15 cellular contexts compared by ENCODE assay signal in the genomic region with DNA sequence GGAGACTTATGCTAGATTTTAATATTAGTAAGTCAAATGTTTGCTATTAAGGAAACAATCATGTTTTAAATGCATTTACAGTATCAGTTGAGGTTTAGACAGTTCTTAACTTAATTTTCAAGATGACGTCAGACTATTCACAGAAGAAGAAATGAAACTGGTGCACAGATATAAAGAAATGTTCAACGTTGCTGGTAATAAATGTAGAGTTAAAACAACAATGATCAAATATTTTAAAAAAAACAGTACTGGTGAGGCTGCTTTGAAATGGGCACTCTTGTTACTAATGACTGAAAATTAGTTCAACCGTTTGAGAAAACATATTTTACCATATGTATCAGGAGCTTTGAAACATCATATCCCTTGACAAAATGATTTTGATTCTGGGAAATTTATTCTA.
"Had no signal": no experiment of that assay in that cellular context is flagged by ENCODE, and none has a peak within 500 bp of the region (broad histone marks: within the 10 kb centered on the region; RNA-seq: fewer than 3 reads in every experiment).

No MANE protein-coding gene starts in this region.

- H3K27me3 ChIP-seq: upper lobe of left lung had no signal

- H3K36me3 ChIP-seq: thoracic aorta had no signal

- DNase-seq: activated CD4-positive, alpha-beta memory T cell treated with anti-CD3 and anti-CD28 coated beads, Interleukin-2, amount 10 ng/mL, durations not matched to agents 7 days and 5 days; activated CD4-positive, alpha-beta T cell treated with anti-CD3 and anti-CD28 coated beads for 48 hours; activated CD4-positive, CD25-positive, alpha-beta regulatory T cell; activated CD8-positive, alpha-beta memory T cell treated with anti-CD3 and anti-CD28 coated beads, Interleukin-2, amount 10 ng/mL, durations not matched to agents 7 days and 5 days; cerebellar nuclear complex; effector CD4-positive, alpha-beta T cell; hypothalamus; lower lobe of right lung; natural killer cell; stimulated activated CD4-positive, alpha-beta T cell treated with anti-CD3 and anti-CD28 coated beads, Interleukin-4, amount 100 ng/mL, for 4 hours; stimulated activated naive B cell treated with anti-CD40 and anti-IgM and Interleukin-4, amounts not matched to agents 10 μg/mL and 1 μg/mL and 100 μg/mL, for 72 hours; upper lobe of left lung had no signal

- H3K27ac ChIP-seq: lower lobe of right lung, parathyroid adenoma, thoracic aorta, upper lobe of left lung had no signal

- ATAC-seq: activated CD8-positive, alpha-beta memory T cell treated with anti-CD3 and anti-CD28 coated beads, Interleukin-2, amount 10 ng/mL, durations not matched to agents 7 days and 5 days; lower lobe of right lung; natural killer cell; sciatic nerve; stimulated activated naive B cell treated with anti-CD40 and anti-IgM and Interleukin-4, amounts not matched to agents 10 μg/mL and 1 μg/mL and 100 μg/mL, for 72 hours had no signal

- H3K79me2 ChIP-seq: parathyroid adenoma had no signal

- H2AFZ ChIP-seq: parathyroid adenoma had no signal

- H3K9ac ChIP-seq: parathyroid adenoma had no signal

- H3K9me3 ChIP-seq: lower lobe of right lung, thoracic aorta, upper lobe of left lung had no signal

- H3K4me1 ChIP-seq: lower lobe of right lung, parathyroid adenoma, upper lobe of left lung had no signal

- H3K4me3 ChIP-seq: lower lobe of right lung, thoracic aorta, upper lobe of left lung had no signal
